17 cellular contexts compared by ENCODE assay signal in the genomic region with DNA sequence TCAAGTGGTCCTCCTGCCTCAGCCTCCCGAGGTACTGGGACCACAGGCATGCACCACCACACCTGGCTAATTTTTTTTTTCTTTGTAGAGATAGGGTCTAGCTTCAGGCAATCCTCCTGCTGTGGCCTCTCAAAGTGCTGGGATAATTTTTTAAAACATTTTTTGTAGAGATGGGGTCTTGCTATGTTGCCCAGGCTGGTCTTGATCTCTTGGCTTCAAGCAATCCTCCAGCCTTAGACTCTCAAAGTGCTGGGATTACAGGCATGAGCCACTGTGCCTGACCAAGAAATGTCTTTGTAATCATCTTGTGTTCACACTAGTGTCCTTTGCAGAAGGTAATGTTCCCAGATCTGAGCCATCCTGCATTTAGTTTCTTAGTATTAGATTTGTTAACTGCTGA.
DNase-seq lines count a peak whose midpoint lies in the region; ATAC-seq and TF ChIP-seq lines count a peak whose summit lies in the region.
"Had no signal": no experiment of that assay in that cellular context is flagged by ENCODE, and none has a peak within 500 bp of the region (broad histone marks: within the 10 kb centered on the region; RNA-seq: fewer than 3 reads in every experiment).

No MANE protein-coding gene starts in this region.

- no peak for TF ChIP-seq CTCF in GM23338 (conservative IDR thresholded peaks at IDR 0.05; ENCODE audit: low read depth in 2 of 2)

- H3K27ac ChIP-seq in GM23338 (ENCODE audit: low read depth): no peak overlapping the region

- H3K4me3 ChIP-seq in GM23338: no peak overlapping the region
- H3K4me3 ChIP-seq: HAP-1 had no signal

- H3K9me2 ChIP-seq in GM23338 (ENCODE audit: insufficient read depth): no peaks in the 10 kb centered on the region; the same call in 1 of the 2 replicates

- H3K27me3 Mint-ChIP-seq in activated naive CD4-positive, alpha-beta T cell treated with anti-CD3 and anti-CD28 coated beads for 36 hours (ENCODE audit: low read depth): no peaks in the 10 kb centered on the region
- H3K27me3 Mint-ChIP-seq in GM23338 (ENCODE audit: insufficient read depth, low read depth, poor library complexity): peaks cover 5% of the 10 kb centered on the region
- no peaks in the 10 kb centered on the region for H3K27me3 Mint-ChIP-seq in effector memory CD8-positive, alpha-beta T cell
- H3K27me3 Mint-ChIP-seq in stimulated activated memory B cell treated with anti-CD40 and anti-IgM and Interleukin-4, amounts not matched to agents 10 μg/mL and 1 μg/mL and 100 μg/mL, for 72 hours: no peaks in the 10 kb centered on the region

- peaks cover 22% of the 10 kb centered on the region for H3K9me3 Mint-ChIP-seq in activated naive CD4-positive, alpha-beta T cell treated with anti-CD3 and anti-CD28 coated beads for 36 hours
- peaks cover 14% of the 10 kb centered on the region; the same call in 2 of the 3 replicates for H3K9me3 Mint-ChIP-seq in GM23338
- H3K9me3 Mint-ChIP-seq in effector memory CD8-positive, alpha-beta T cell: peaks cover 0 to 6% of the 10 kb centered on the region in 2 donors
- H3K9me3 Mint-ChIP-seq in stimulated activated memory B cell treated with anti-CD40 and anti-IgM and Interleukin-4, amounts not matched to agents 10 μg/mL and 1 μg/mL and 100 μg/mL, for 72 hours: peaks cover 4% of the 10 kb centered on the region

- H4K20me1 ChIP-seq in GM23338 (replicated peaks; ENCODE audit: insufficient read depth): no peaks in the 10 kb centered on the region

- no peak overlapping the region for H3K4me3 Mint-ChIP-seq in activated naive CD4-positive, alpha-beta T cell treated with anti-CD3 and anti-CD28 coated beads for 36 hours
- no peak overlapping the region for H3K4me3 Mint-ChIP-seq in GM23338
- no peak overlapping the region for H3K4me3 Mint-ChIP-seq in effector memory CD8-positive, alpha-beta T cell
- no peak overlapping the region for H3K4me3 Mint-ChIP-seq in stimulated activated memory B cell treated with anti-CD40 and anti-IgM and Interleukin-4, amounts not matched to agents 10 μg/mL and 1 μg/mL and 100 μg/mL, for 72 hours

- H3K79me2 ChIP-seq in GM23338 (replicated peaks; ENCODE audit: insufficient read depth): no peaks in the 10 kb centered on the region

- peaks cover 25% of the 10 kb centered on the region for H3K4me1 ChIP-seq in GM23338 (ENCODE audit: insufficient read depth)

- peaks cover 70% of the 10 kb centered on the region for H3K36me3 Mint-ChIP-seq in activated naive CD4-positive, alpha-beta T cell treated with anti-CD3 and anti-CD28 coated beads for 36 hours (ENCODE audit: low read depth)
- peaks cover 47% of the 10 kb centered on the region for H3K36me3 Mint-ChIP-seq in GM23338 (ENCODE audit: low read depth)
- peaks cover 96% of the 10 kb centered on the region for H3K36me3 Mint-ChIP-seq in effector memory CD8-positive, alpha-beta T cell (ENCODE audit: insufficient read depth)
- peaks cover 50% of the 10 kb centered on the region for H3K36me3 Mint-ChIP-seq in stimulated activated memory B cell treated with anti-CD40 and anti-IgM and Interleukin-4, amounts not matched to agents 10 μg/mL and 1 μg/mL and 100 μg/mL, for 72 hours

- H3F3A ChIP-seq in GM23338 (replicated peaks; ENCODE audit: low read depth): no peaks in the 10 kb centered on the region

- CTCF ChIA-PET in activated naive CD4-positive, alpha-beta T cell treated with anti-CD3 and anti-CD28 coated beads for 36 hours (lab: Charles Lee): interaction anchor here (0.8 to 1.9 kb wide), 6 partner anchors 9 to 118 kb away, joined by 3 to 12 read pairs (median 5); no protein-coding TSS in a partner anchor

- no peak for ATAC-seq in GM23338
- no peak for ATAC-seq in effector memory CD8-positive, alpha-beta T cell (replicated peaks)
- ATAC-seq in stimulated activated memory B cell treated with anti-CD40 and anti-IgM and Interleukin-4, amounts not matched to agents 10 μg/mL and 1 μg/mL and 100 μg/mL, for 72 hours: no peak
- ATAC-seq: Panc1, Right ventricle myocardium inferior had no signal

- intact Hi-C loops in activated naive CD4-positive, alpha-beta T cell treated with anti-CD3 and anti-CD28 coated beads for 36 hours (cut with micrococcal nuclease): no loop called here

- H2AFZ ChIP-seq in GM23338: no peak overlapping the region

- peaks cover 63% of the 10 kb centered on the region for H3K4me1 Mint-ChIP-seq in activated naive CD4-positive, alpha-beta T cell treated with anti-CD3 and anti-CD28 coated beads for 36 hours (ENCODE audit: low read depth)
- peaks cover 39% of the 10 kb centered on the region for H3K4me1 Mint-ChIP-seq in GM23338
- H3K4me1 Mint-ChIP-seq in effector memory CD8-positive, alpha-beta T cell (ENCODE audit: low read depth in 2 of 2): peaks cover 27 to 50% of the 10 kb centered on the region in 2 donors
- peaks cover 17% of the 10 kb centered on the region for H3K4me1 Mint-ChIP-seq in stimulated activated memory B cell treated with anti-CD40 and anti-IgM and Interleukin-4, amounts not matched to agents 10 μg/mL and 1 μg/mL and 100 μg/mL, for 72 hours

- peak overlapping the region; percentile 24 for H3K27ac Mint-ChIP-seq in activated naive CD4-positive, alpha-beta T cell treated with anti-CD3 and anti-CD28 coated beads for 36 hours
- H3K27ac Mint-ChIP-seq in GM23338: peak overlapping the region; percentile 75; the same call in 1 of the 2 replicates
- peak overlapping the region; percentile 65 to 83 for H3K27ac Mint-ChIP-seq in effector memory CD8-positive, alpha-beta T cell
- H3K27ac Mint-ChIP-seq in stimulated activated memory B cell treated with anti-CD40 and anti-IgM and Interleukin-4, amounts not matched to agents 10 μg/mL and 1 μg/mL and 100 μg/mL, for 72 hours: peak overlapping the region; percentile 40

- H3K36me3 ChIP-seq in GM23338 (ENCODE audit: insufficient read depth): no peaks in the 10 kb centered on the region; the same call in 1 of the 2 replicates
- H3K36me3 ChIP-seq: HAP-1 had no signal

- H3K27me3 ChIP-seq in GM23338 (ENCODE audit: insufficient read depth): no peaks in the 10 kb centered on the region

- no peak overlapping the region for H3K4me2 ChIP-seq in GM23338

- no peak for DNase-seq in activated naive CD4-positive, alpha-beta T cell treated with anti-CD3 and anti-CD28 coated beads for 36 hours
- no peak for DNase-seq in activated naive CD4-positive, alpha-beta T cell (lab: John Stamatoyannopoulos, UW)
- no peak for DNase-seq in GM23338 (ENCODE audit: low spot score)
- no peak for DNase-seq in effector memory CD8-positive, alpha-beta T cell
- no peak for DNase-seq in NOMO-1 (lab: John Stamatoyannopoulos, UW; ENCODE audit: unreplicated experiment in 2 of 2)
- no peak for DNase-seq in DMS114 treated with DMSO at 0.1 percent for 48 hours (lab: John Stamatoyannopoulos, UW; ENCODE audit: unreplicated experiment)
- no peak for DNase-seq in NCI-H82 treated with DMSO at 0.1 percent for 48 hours (lab: John Stamatoyannopoulos, UW; ENCODE audit: unreplicated experiment)
- DNase-seq: DMS153, EL, NCI-H1417, NCI-H2029, NCI-H2171 treated with DMSO at 0.1 percent for 48 hours, NCI-H774 had no signal

TF ChIP-seq in GM23338, 12 proteins besides CTCF, POLR2A, EP300 and RAD21 (continues in another document):
- TF ChIP-seq ZNF114 (CRISPR knock-in tag; IDR thresholded peaks at IDR 0.05) (no peak), NANOG (IDR thresholded peaks at IDR 0.05; ENCODE audit: borderline replicate concordance) (no peak), STAT1 (IDR thresholded peaks at IDR 0.05; ENCODE audit: unreplicated experiment) (no peak), EZH2 (IDR thresholded peaks at IDR 0.05; ENCODE audit: low read depth, unreplicated experiment) (no peak)

Comparison
In these comparisons a context has a peak if more than half of its experiments do, and no peak if none do; other contexts are left out.
1. H3K27ac Mint-ChIP-seq: peak in every context shown above with its lines; median percentile 75 in GM23338; 74 in effector memory CD8-positive, alpha-beta T cell; 40 in stimulated activated memory B cell treated with anti-CD40 and anti-IgM and Interleukin-4, amounts not matched to agents 10 μg/mL and 1 μg/mL and 100 μg/mL, for 72 hours; 24 in activated naive CD4-positive, alpha-beta T cell treated with anti-CD3 and anti-CD28 coated beads for 36 hours.